In the genomic region with DNA sequence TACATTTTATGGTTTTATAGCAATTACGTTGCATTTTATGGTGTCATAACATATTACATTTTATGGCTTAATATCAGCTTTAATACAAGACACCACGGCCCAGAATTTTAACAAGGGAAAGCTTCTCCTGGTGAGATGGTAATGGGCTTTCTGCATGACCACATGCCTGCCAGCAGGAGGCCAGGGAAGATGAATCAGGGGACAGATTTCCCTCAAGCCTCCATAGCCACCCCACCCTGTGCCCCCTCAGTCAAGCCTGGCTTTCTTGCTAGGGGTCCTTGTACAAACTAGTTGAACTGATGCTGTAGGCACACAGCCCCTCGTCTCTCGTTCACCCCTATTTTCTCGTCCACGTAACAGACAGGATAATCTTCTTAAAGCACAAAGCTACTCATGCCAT, we compare ENCODE assay signal across 13 cellular contexts. TPM values are rescaled to one million over a fixed set of nuclear protein-coding genes. Genes with fewer than 3 reads are reported as not detected.
DNase-seq lines count a peak whose midpoint lies in the region; TF ChIP-seq lines count a peak whose summit lies in the region.
"Had no signal": no experiment of that assay in that cellular context is flagged by ENCODE, and none has a peak within 500 bp of the region (broad histone marks: within the 10 kb centered on the region; RNA-seq: fewer than 3 reads in every experiment).

No MANE protein-coding gene starts in this region.

- H3K4me1 Mint-ChIP-seq in HFFc6 (ENCODE audit: low read depth) (no peaks in the 10 kb centered on the region), chondrocyte (ENCODE audit: low read depth) (no peaks in the 10 kb centered on the region), nephron (no peaks in the 10 kb centered on the region), osteocyte (ENCODE audit: unreplicated experiment) (no peaks in the 10 kb centered on the region)
- H3K4me1 Mint-ChIP-seq: activated naive CD4-positive, alpha-beta T cell treated with anti-CD3 and anti-CD28 coated beads, Interleukin-2, amount 50 U/mL, for 24 hours; natural killer cell had no signal

- DNase-seq in DMS114 treated with DMSO at 0.1 percent for 48 hours (lab: John Stamatoyannopoulos, UW; ENCODE audit: unreplicated experiment) (peak; percentile 1), HFFc6 (no peak), chondrocyte (ENCODE audit: low spot score) (no peak), osteocyte (ENCODE audit: extremely low spot score, unreplicated experiment) (no peak), 8988T (no peak), cerebellar nuclear complex (lab: John Stamatoyannopoulos, UW) (no peak)
- DNase-seq: DMS79 treated with DMSO at 0.1 percent for 48 hours; natural killer cell; NCI-H2227 treated with DMSO at 0.1 percent for 48 hours; stimulated activated CD4-positive, alpha-beta T cell treated with anti-CD3 and anti-CD28 coated beads, Interleukin-12 subunit alpha, Interleukin-12 subunit beta, amount 100 ng/mL, for 4 hours; testis had no signal

- H3K27ac Mint-ChIP-seq in HFFc6 (no peak overlapping the region), chondrocyte (ENCODE audit: unreplicated experiment) (no peak overlapping the region), nephron (no peak overlapping the region), osteocyte (ENCODE audit: unreplicated experiment) (no peak overlapping the region)
- H3K27ac Mint-ChIP-seq: activated naive CD4-positive, alpha-beta T cell treated with anti-CD3 and anti-CD28 coated beads, Interleukin-2, amount 50 U/mL, for 24 hours; natural killer cell had no signal

- H3K9me3 Mint-ChIP-seq in HFFc6 = peaks cover 18% of the 10 kb centered on the region
- peaks cover 3% of the 10 kb centered on the region for H3K9me3 Mint-ChIP-seq in chondrocyte (ENCODE audit: low read depth)
- H3K9me3 Mint-ChIP-seq in nephron = no peaks in the 10 kb centered on the region
- H3K9me3 Mint-ChIP-seq in osteocyte (ENCODE audit: unreplicated experiment) = peaks cover 3% of the 10 kb centered on the region
- H3K9me3 Mint-ChIP-seq: activated naive CD4-positive, alpha-beta T cell treated with anti-CD3 and anti-CD28 coated beads, Interleukin-2, amount 50 U/mL, for 24 hours had no signal

- H3K27me3 Mint-ChIP-seq in HFFc6 (ENCODE audit: insufficient read depth) (peaks cover 3% of the 10 kb centered on the region), chondrocyte (ENCODE audit: low read depth) (peaks cover 13% of the 10 kb centered on the region), nephron (ENCODE audit: low read depth) (peaks cover 27% of the 10 kb centered on the region), osteocyte (ENCODE audit: unreplicated experiment) (no peaks in the 10 kb centered on the region)

- TF ChIP-seq CTCF in HFFc6 (IDR thresholded peaks at IDR 0.05) (peak; percentile 34; the same call in 1 of the 2 replicates), chondrocyte (IDR thresholded peaks at IDR 0.05) (peak; percentile 46), nephron (IDR thresholded peaks at IDR 0.05; ENCODE audit: unreplicated experiment in 3 of 3) (peak; percentile 20 to 45 (median 21)), osteocyte (IDR thresholded peaks at IDR 0.05) (no peak)

- H3K36me3 Mint-ChIP-seq in HFFc6 (ENCODE audit: low read depth) (no peaks in the 10 kb centered on the region), chondrocyte (ENCODE audit: low read depth) (no peaks in the 10 kb centered on the region), nephron (ENCODE audit: low read depth) (no peaks in the 10 kb centered on the region), osteocyte (ENCODE audit: unreplicated experiment) (no peaks in the 10 kb centered on the region)
- H3K36me3 Mint-ChIP-seq: activated naive CD4-positive, alpha-beta T cell treated with anti-CD3 and anti-CD28 coated beads, Interleukin-2, amount 50 U/mL, for 24 hours; natural killer cell had no signal

- H3K4me3 Mint-ChIP-seq in HFFc6 (no peak overlapping the region), chondrocyte (ENCODE audit: unreplicated experiment) (no peak overlapping the region), nephron (no peak overlapping the region), osteocyte (ENCODE audit: unreplicated experiment) (no peak overlapping the region)
- H3K4me3 Mint-ChIP-seq: activated naive CD4-positive, alpha-beta T cell treated with anti-CD3 and anti-CD28 coated beads, Interleukin-2, amount 50 U/mL, for 24 hours; natural killer cell had no signal

RNA-seq across cellular contexts. Expression of a gene that starts 56.6 kb away (rescaled TPM):
- 10 to 100 TPM; 18.9 to 40.1 (median 22.2) TPM for total RNA-seq in HFFc6 (2021; fragmentation: NEBNext Ultra II Directional; extraction: Animal tissue kit (Norgen Biotek cat#: 25700))
- total RNA-seq in chondrocyte (14.2 to 31.3 TPM (median 29.4 TPM) in 3 replicates), osteocyte (2.0 and 2.8 TPM in 2 replicates)
- total RNA-seq: natural killer cell had no signal
